ENCODE assay signal across 8 cellular contexts in the genomic region with DNA sequence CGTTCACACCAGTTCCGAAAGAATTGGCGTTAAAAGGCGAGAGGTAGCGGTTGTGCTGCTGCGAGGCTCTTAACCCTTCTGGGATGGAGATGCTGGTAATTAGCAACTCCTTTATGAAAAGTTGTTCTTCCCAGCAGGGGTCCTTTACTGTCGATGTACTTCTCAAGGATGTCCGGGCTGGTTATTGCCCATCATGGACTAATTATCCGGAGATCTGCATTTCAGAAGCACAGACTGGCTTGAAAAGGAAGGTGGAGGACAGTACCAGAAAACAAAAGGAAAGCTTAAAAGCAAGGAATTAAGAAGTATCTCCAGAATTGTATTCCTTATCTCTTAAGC. TPM values are rescaled to one million over a fixed set of nuclear protein-coding genes. Genes with fewer than 3 reads are reported as not detected.
DNase-seq lines count a peak whose midpoint lies in the region; ATAC-seq, FAIRE-seq and TF ChIP-seq lines count a peak whose summit lies in the region.

No MANE protein-coding gene starts in this region.

- H3K4me3 ChIP-seq in SK-N-MC, result peak overlapping the region; percentile 91
- peak overlapping the region; percentile 63 for H3K4me3 ChIP-seq in right cardiac atrium (ENCODE audit: low read length)

- H3K9me3 ChIP-seq in SK-N-MC (ENCODE audit: low read depth, low read length), result no peaks in the 10 kb centered on the region
- no peaks in the 10 kb centered on the region for H3K9me3 ChIP-seq in right cardiac atrium (ENCODE audit: control insufficient read depth, low read length)

- H3K4me1 ChIP-seq in right cardiac atrium (ENCODE audit: control insufficient read depth, insufficient read depth, low read length), result peaks cover 6% of the 10 kb centered on the region

- intact Hi-C loops in right cardiac atrium (cut with DNase I), result loop anchor here in 3 of 4 donors (10.0 kb wide), 3 partner anchors 55 to 75 kb away; no protein-coding TSS in a partner anchor

- H3K27me3 ChIP-seq in right cardiac atrium (ENCODE audit: control insufficient read depth, insufficient read depth), result no peaks in the 10 kb centered on the region

- peak overlapping the region; percentile 61 for H3K9ac ChIP-seq in SK-N-MC (ENCODE audit: insufficient read length)

- no peak for FAIRE-seq in H54 (lab: Jason Lieb, UNC)

- DNase-seq in NCI-H146 (lab: John Stamatoyannopoulos, UW), result peak; percentile 22
- no peak for DNase-seq in NCI-H146 treated with DMSO at 0.1 percent for 48 hours (lab: John Stamatoyannopoulos, UW; ENCODE audit: unreplicated experiment)
- DNase-seq in SK-N-MC (ENCODE audit: low read depth, low spot score), result no peak
- no peak for DNase-seq in right cardiac atrium
- DNase-seq in stimulated activated effector memory CD8-positive, alpha-beta T cell treated with anti-CD3 and anti-CD28 coated beads, Interleukin-12 subunit alpha, Interleukin-12 subunit beta, amount 100 ng/mL, for 72 hours (ENCODE audit: low spot score in 2 of 2), result no peak
- DNase-seq in H54 (ENCODE audit: insufficient read length, low spot score), result no peak
- DNase-seq in COLO829 (ENCODE audit: low spot score), result no peak
- no peak for DNase-seq in activated CD4-positive, alpha-beta T cell treated with anti-CD3 and anti-CD28 coated beads for 1 hour

- H3K27ac ChIP-seq in SK-N-MC (peak overlapping the region; percentile 50; the same call in 1 of the 2 replicates), right cardiac atrium (ENCODE audit: low read length) (peak overlapping the region; percentile 76)

- H3K4me1 Mint-ChIP-seq in stimulated activated effector memory CD8-positive, alpha-beta T cell treated with anti-CD3 and anti-CD28 coated beads, Interleukin-12 subunit alpha, Interleukin-12 subunit beta, amount 100 ng/mL, for 72 hours, result peaks cover 12% of the 10 kb centered on the region

- peak overlapping the region; percentile 90 for H3K27ac Mint-ChIP-seq in stimulated activated effector memory CD8-positive, alpha-beta T cell treated with anti-CD3 and anti-CD28 coated beads, Interleukin-12 subunit alpha, Interleukin-12 subunit beta, amount 100 ng/mL, for 72 hours

- no peak for ATAC-seq in right cardiac atrium
- ATAC-seq in stimulated activated effector memory CD8-positive, alpha-beta T cell treated with anti-CD3 and anti-CD28 coated beads, Interleukin-12 subunit alpha, Interleukin-12 subunit beta, amount 100 ng/mL, for 72 hours, result no peak

- whole genome bisulfite sequencing in right cardiac atrium, result 10% methylated on average over 9 of the region's 9 CpGs

- no peaks in the 10 kb centered on the region for H3K36me3 ChIP-seq in SK-N-MC (ENCODE audit: insufficient read depth, low read length)

- no peaks in the 10 kb centered on the region for H3K9me3 Mint-ChIP-seq in stimulated activated effector memory CD8-positive, alpha-beta T cell treated with anti-CD3 and anti-CD28 coated beads, Interleukin-12 subunit alpha, Interleukin-12 subunit beta, amount 100 ng/mL, for 72 hours

- peaks cover 48% of the 10 kb centered on the region for H3K36me3 Mint-ChIP-seq in stimulated activated effector memory CD8-positive, alpha-beta T cell treated with anti-CD3 and anti-CD28 coated beads, Interleukin-12 subunit alpha, Interleukin-12 subunit beta, amount 100 ng/mL, for 72 hours

- peak overlapping the region; percentile 81 for H3K4me3 Mint-ChIP-seq in stimulated activated effector memory CD8-positive, alpha-beta T cell treated with anti-CD3 and anti-CD28 coated beads, Interleukin-12 subunit alpha, Interleukin-12 subunit beta, amount 100 ng/mL, for 72 hours

- TF ChIP-seq POLR2A in H54 (IDR thresholded peaks at IDR 0.05; ENCODE audit: low read depth, low read length), result no peak

RNA-seq across cellular contexts. Expression of a gene that starts 1.4 kb away (rescaled TPM):
- total RNA-seq in right cardiac atrium, result 100 to 1,000 TPM in 1 of 4 donors, 10 to 100 TPM in 3; 75.1 to 102 (median 90.8) TPM
- polyA plus RNA-seq in right cardiac atrium, result 31.2 TPM
